Comparison of ENCODE assay signal across 26 cellular contexts in the genomic region with DNA sequence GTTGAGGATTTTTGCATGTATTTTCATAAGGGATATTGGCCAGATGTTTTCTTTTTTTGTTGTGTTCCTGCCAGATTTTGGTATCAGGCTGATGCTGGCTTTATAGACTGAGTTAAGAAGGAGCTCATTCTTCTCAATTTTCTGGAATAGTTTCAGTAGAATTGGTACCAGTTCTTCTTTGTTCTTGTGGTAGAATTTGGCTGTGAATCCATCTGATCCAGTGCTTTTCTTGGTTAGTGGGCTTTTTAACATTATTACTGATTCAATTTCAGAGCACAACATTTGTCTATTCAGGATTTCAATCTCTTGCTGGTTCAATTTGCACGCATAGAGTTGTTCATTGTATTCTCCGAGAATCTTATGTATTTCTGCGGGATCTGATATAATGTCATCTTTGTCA.
"Had no signal": no experiment of that assay in that cellular context is flagged by ENCODE, and none has a peak within 500 bp of the region (broad histone marks: within the 10 kb centered on the region; RNA-seq: fewer than 3 reads in every experiment).

No MANE protein-coding gene starts in this region.

- H3K36me3 Mint-ChIP-seq: immature natural killer cell; memory B cell; neural progenitor cell; stimulated activated naive B cell treated with anti-CD40 and anti-IgM and Interleukin-4, amounts not matched to agents 10 μg/mL and 1 μg/mL and 100 μg/mL, for 72 hours; type B pancreatic cell had no signal

- H3K27ac Mint-ChIP-seq: immature natural killer cell; memory B cell; naive thymus-derived CD8-positive, alpha-beta T cell; nephron progenitor cell; neural progenitor cell; progenitor cell of endocrine pancreas; stimulated activated naive B cell treated with anti-CD40 and anti-IgM and Interleukin-4, amounts not matched to agents 10 μg/mL and 1 μg/mL and 100 μg/mL, for 72 hours; type B pancreatic cell had no signal

- H3K36me3 ChIP-seq: left lung, lower lobe of right lung, neural progenitor cell, neutrophil, stomach, tibial nerve, uterus had no signal

- H3K4me3 Mint-ChIP-seq: immature natural killer cell; memory B cell; naive thymus-derived CD8-positive, alpha-beta T cell; nephron progenitor cell; neural progenitor cell; stimulated activated naive B cell treated with anti-CD40 and anti-IgM and Interleukin-4, amounts not matched to agents 10 μg/mL and 1 μg/mL and 100 μg/mL, for 72 hours; type B pancreatic cell had no signal

- H3K9me3 Mint-ChIP-seq: type B pancreatic cell had no signal

- H3K4me3 ChIP-seq: left lung, lower lobe of right lung, neural progenitor cell, skin epidermis, stomach, tibial nerve, uterus had no signal

- H3K9me3 ChIP-seq: lower lobe of right lung, neutrophil, uterus had no signal

- H3K4me1 ChIP-seq: left lung, lower lobe of right lung, parathyroid adenoma, stomach, tibial nerve, uterus had no signal

- H3K27me3 ChIP-seq: left lung, neural progenitor cell, neutrophil, stomach, tibial nerve, uterus had no signal

- DNase-seq: immature natural killer cell; kidney; left colon; left lung; lower lobe of right lung; naive thymus-derived CD8-positive, alpha-beta T cell; nephron progenitor cell; occipital lobe; retina; right cardiac atrium; stimulated activated CD4-positive, alpha-beta T cell treated with anti-CD3 and anti-CD28 coated beads, Interleukin-12 subunit alpha, Interleukin-12 subunit beta, amount 100 ng/mL, for 4 hours; stimulated activated CD4-positive, alpha-beta T cell treated with anti-CD3 and anti-CD28 coated beads, Interleukin-15, amount 100 ng/mL, for 24 hours; stimulated activated CD4-positive, alpha-beta T cell treated with anti-CD3 and anti-CD28 coated beads, Interleukin-2, amount 100 ng/mL, for 24 hours; stimulated activated CD4-positive, alpha-beta T cell treated with anti-CD3 and anti-CD28 coated beads, Interleukin-4, amount 100 ng/mL, for 1 hour; stimulated activated naive B cell treated with anti-CD40 and anti-IgM and Interleukin-4, amounts not matched to agents 10 μg/mL and 1 μg/mL and 100 μg/mL, for 72 hours; stimulated activated naive CD8-positive, alpha-beta T cell treated with anti-CD3 and anti-CD28 coated beads, Interleukin-15, Interleukin-2, amounts not matched to agents 100 U/mL and 50 U/mL, for 24 hours; stomach; uterus had no signal

- H3K4me1 Mint-ChIP-seq: immature natural killer cell; memory B cell; naive thymus-derived CD8-positive, alpha-beta T cell; nephron progenitor cell; neural progenitor cell; stimulated activated naive B cell treated with anti-CD40 and anti-IgM and Interleukin-4, amounts not matched to agents 10 μg/mL and 1 μg/mL and 100 μg/mL, for 72 hours had no signal

- H3K27me3 Mint-ChIP-seq: memory B cell; naive thymus-derived CD8-positive, alpha-beta T cell; progenitor cell of endocrine pancreas; stimulated activated naive B cell treated with anti-CD40 and anti-IgM and Interleukin-4, amounts not matched to agents 10 μg/mL and 1 μg/mL and 100 μg/mL, for 72 hours; type B pancreatic cell had no signal

- H3K27ac ChIP-seq: left lung, lower lobe of right lung, neural progenitor cell, neutrophil, parathyroid adenoma, skin epidermis, stomach, tibial nerve, uterus had no signal
